ENCODE assay signal across 28 cellular contexts in the genomic region with DNA sequence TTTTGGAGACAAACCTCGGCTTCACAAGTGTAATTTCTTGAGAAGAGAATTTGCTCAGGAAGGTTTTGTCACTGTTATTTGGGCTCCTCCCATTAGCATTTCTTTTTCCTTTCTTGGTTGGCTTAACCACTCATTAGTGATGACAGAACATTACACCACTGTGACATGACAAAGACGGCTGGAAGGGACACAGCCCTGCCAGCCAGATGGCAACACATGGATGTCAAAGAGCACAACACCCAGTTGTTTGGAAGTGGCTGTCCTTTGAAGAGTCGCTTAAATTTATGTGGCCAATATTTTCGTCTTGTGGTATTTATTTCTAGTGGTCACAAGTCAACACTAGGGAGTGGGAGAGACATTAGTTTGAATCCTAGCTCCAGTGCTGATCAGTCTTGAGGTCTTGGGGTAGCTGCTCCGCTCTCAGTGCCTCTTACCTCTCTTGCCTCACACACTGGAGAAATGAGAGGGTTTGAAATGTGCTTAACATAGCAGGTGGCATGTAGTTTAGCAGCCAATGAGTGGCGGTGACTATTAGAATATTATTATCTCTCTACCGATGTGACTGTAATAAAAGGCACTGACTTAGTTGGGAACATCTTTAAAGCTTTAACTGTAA.
DNase-seq lines count a peak whose midpoint lies in the region; ATAC-seq, FAIRE-seq and TF ChIP-seq lines count a peak whose summit lies in the region.
"Had no signal": no experiment of that assay in that cellular context is flagged by ENCODE, and none has a peak within 500 bp of the region (broad histone marks: within the 10 kb centered on the region; RNA-seq: fewer than 3 reads in every experiment).

No MANE protein-coding gene starts in this region.

- no peak overlapping the region for H3K56ac ChIP-seq in mesendoderm (ENCODE audit: low read length)

- no peak overlapping the region for H3K4ac ChIP-seq in mesendoderm (ENCODE audit: low read depth, low read length)

- TF ChIP-seq CTCF in astrocyte (IDR thresholded peaks at IDR 0.05; ENCODE audit: insufficient read depth, low read depth, low read length) (no peak), foreskin keratinocyte (conservative IDR thresholded peaks at IDR 0.05) (no peak)

- peak overlapping the region; percentile 90 for H3K27ac Mint-ChIP-seq in astrocyte (ENCODE audit: unreplicated experiment)
- H3K27ac Mint-ChIP-seq: activated CD4-positive, alpha-beta T cell treated with anti-CD3 and anti-CD28 coated beads, Interleukin-2, amount 10 ng/mL, durations not matched to agents 24 days and 14 days; activated naive CD4-positive, alpha-beta T cell treated with anti-CD3 and anti-CD28 coated beads, Interleukin-2, amount 50 U/mL, for 72 hours; activated T-helper 1 cell treated with anti-CD3 and anti-CD28 coated beads, Interleukin-12 subunit alpha, Interleukin-12 subunit beta, Interleukin-2, Interleukin-4 antibody, amounts not matched to agents 30 ng/mL and 10 ng/mL and 1 ng/mL, durations not matched to agents 14 hours and 24 hours and 36 hours; immature natural killer cell had no signal

- no peak overlapping the region for H3K9ac ChIP-seq in astrocyte (ENCODE audit: low read length)
- no peak overlapping the region for H3K9ac ChIP-seq in mesendoderm (ENCODE audit: low read length)

- WGBS in mesendoderm (ENCODE audit: extremely low coverage, insufficient coverage, low lambda C conversion rate) = no CpG with 5 or more reads among the region's 7 CpGs

- H3K4me3 ChIP-seq in astrocyte (ENCODE audit: insufficient read depth, low read depth, low read length) = no peak overlapping the region
- H3K4me3 ChIP-seq in mesendoderm (ENCODE audit: low read length) = no peak overlapping the region
- H3K4me3 ChIP-seq: hepatocyte, lower lobe of right lung, thyroid gland had no signal

- H3K4me3 Mint-ChIP-seq in astrocyte (ENCODE audit: unreplicated experiment) = no peak overlapping the region
- H3K4me3 Mint-ChIP-seq: activated CD4-positive, alpha-beta T cell treated with anti-CD3 and anti-CD28 coated beads, Interleukin-2, amount 10 ng/mL, durations not matched to agents 24 days and 14 days; activated T-helper 1 cell treated with anti-CD3 and anti-CD28 coated beads, Interleukin-12 subunit alpha, Interleukin-12 subunit beta, Interleukin-2, Interleukin-4 antibody, amounts not matched to agents 30 ng/mL and 10 ng/mL and 1 ng/mL, durations not matched to agents 14 hours and 24 hours and 36 hours; immature natural killer cell had no signal

- H3K36me3 Mint-ChIP-seq in astrocyte (ENCODE audit: low read depth, unreplicated experiment) = peaks cover 2% of the 10 kb centered on the region
- H3K36me3 Mint-ChIP-seq: activated naive CD4-positive, alpha-beta T cell treated with anti-CD3 and anti-CD28 coated beads, Interleukin-2, amount 50 U/mL, for 72 hours had no signal

- peak overlapping the region; percentile 75 for H2BK15ac ChIP-seq in mesendoderm (replicated peaks; ENCODE audit: low read depth)

- H2BK5ac ChIP-seq in mesendoderm (ENCODE audit: low read length) = no peak overlapping the region

- peaks cover 22% of the 10 kb centered on the region for H3K4me1 ChIP-seq in astrocyte (ENCODE audit: insufficient read depth, low read length)
- H3K4me1 ChIP-seq in foreskin keratinocyte = peaks cover 43% of the 10 kb centered on the region
- peaks cover 19% of the 10 kb centered on the region for H3K4me1 ChIP-seq in mesendoderm (ENCODE audit: control insufficient read depth, low read depth, low read length)

- no peak for ATAC-seq in foreskin keratinocyte
- ATAC-seq: lower lobe of right lung; stimulated activated naive CD8-positive, alpha-beta T cell treated with anti-CD3 and anti-CD28 coated beads, Interleukin-15, Interleukin-2, amounts not matched to agents 100 U/mL and 50 U/mL, for 24 hours had no signal

- no peaks in the 10 kb centered on the region for H4K20me1 ChIP-seq in astrocyte (ENCODE audit: insufficient read depth, low read length)

- H3K36me3 ChIP-seq in astrocyte (ENCODE audit: insufficient read depth, low read length) (no peaks in the 10 kb centered on the region), mesendoderm (ENCODE audit: control insufficient read depth, insufficient read depth, low read length) (no peaks in the 10 kb centered on the region)
- H3K36me3 ChIP-seq: thyroid gland, WERI-Rb-1 had no signal

- no peaks in the 10 kb centered on the region for H3K9me3 Mint-ChIP-seq in astrocyte (ENCODE audit: unreplicated experiment)
- H3K9me3 Mint-ChIP-seq: activated CD4-positive, alpha-beta T cell treated with anti-CD3 and anti-CD28 coated beads, Interleukin-2, amount 10 ng/mL, durations not matched to agents 24 days and 14 days; activated T-helper 1 cell treated with anti-CD3 and anti-CD28 coated beads, Interleukin-12 subunit alpha, Interleukin-12 subunit beta, Interleukin-2, Interleukin-4 antibody, amounts not matched to agents 30 ng/mL and 10 ng/mL and 1 ng/mL, durations not matched to agents 14 hours and 24 hours and 36 hours; immature natural killer cell had no signal

- no peak overlapping the region for H4K8ac ChIP-seq in mesendoderm (ENCODE audit: low read depth, low read length)

- H3K27ac ChIP-seq in astrocyte (ENCODE audit: low read depth, low read length) (no peak overlapping the region), foreskin keratinocyte (peak overlapping the region; percentile 96), mesendoderm (ENCODE audit: low read depth, low read length) (no peak overlapping the region), substantia nigra (ENCODE audit: low read depth, low read length, poor library complexity, severe bottlenecking) (peak overlapping the region; percentile 44)
- H3K27ac ChIP-seq: HL-60, lower lobe of right lung, thyroid gland, WERI-Rb-1 had no signal

- no peak overlapping the region for H2AFZ ChIP-seq in astrocyte (ENCODE audit: low read depth, low read length)
- H2AFZ ChIP-seq: hepatocyte had no signal

- no peak for FAIRE-seq in astrocyte (lab: Jason Lieb, UNC)
- FAIRE-seq: D721Med, GM12892 had no signal

- H3K27me3 Mint-ChIP-seq in astrocyte (ENCODE audit: low read depth, unreplicated experiment) = no peaks in the 10 kb centered on the region
- H3K27me3 Mint-ChIP-seq: activated CD4-positive, alpha-beta T cell treated with anti-CD3 and anti-CD28 coated beads, Interleukin-2, amount 10 ng/mL, durations not matched to agents 24 days and 14 days had no signal

- H3K4me2 ChIP-seq in astrocyte (ENCODE audit: low read length) (no peak overlapping the region), mesendoderm (ENCODE audit: low read length) (no peak overlapping the region)
- H3K4me2 ChIP-seq: hepatocyte had no signal

- H3K27me3 ChIP-seq in astrocyte (ENCODE audit: insufficient read depth, low read length) (no peaks in the 10 kb centered on the region), foreskin keratinocyte (no peaks in the 10 kb centered on the region), mesendoderm (ENCODE audit: insufficient read depth, low read length, poor library complexity) (no peaks in the 10 kb centered on the region)
- H3K27me3 ChIP-seq: hepatocyte, thyroid gland had no signal

- H4K5ac ChIP-seq in mesendoderm (ENCODE audit: low read length) = no peak overlapping the region

- no peaks in the 10 kb centered on the region for H3K9me3 ChIP-seq in astrocyte (ENCODE audit: insufficient read depth, low read depth, low read length)
- H3K9me3 ChIP-seq: lower lobe of right lung, thyroid gland had no signal

- H3K79me2 ChIP-seq in astrocyte (ENCODE audit: insufficient read depth, low read length) (no peaks in the 10 kb centered on the region), mesendoderm (ENCODE audit: control insufficient read depth, insufficient read depth, low read length) (no peaks in the 10 kb centered on the region)
- H3K79me2 ChIP-seq: hepatocyte had no signal

- peak overlapping the region; percentile 65 for H2AK5ac ChIP-seq in mesendoderm (ENCODE audit: low read length)

- H3K79me1 ChIP-seq in mesendoderm (ENCODE audit: low read length) = no peaks in the 10 kb centered on the region

- H3K23ac ChIP-seq in mesendoderm (ENCODE audit: low read length) = no peak overlapping the region

- peaks cover 40% of the 10 kb centered on the region for H3K4me1 Mint-ChIP-seq in astrocyte (ENCODE audit: low read depth, unreplicated experiment)

- peak overlapping the region; percentile 24 for H2BK120ac ChIP-seq in mesendoderm (ENCODE audit: low read depth, low read length)

- H3K18ac ChIP-seq in mesendoderm (ENCODE audit: low read length) = peak overlapping the region; percentile 14

- DNase-seq in astrocyte (ENCODE audit: low read depth) (no peak), foreskin keratinocyte (no peak), mesendoderm (peak; percentile 23), substantia nigra (lab: John Stamatoyannopoulos, UW) (no peak)
- DNase-seq in activated naive CD4-positive, alpha-beta T cell treated with anti-CD3 and anti-CD28 coated beads, Interleukin-2, amount 50 U/mL, for 16 hours = no peak
- no peak for DNase-seq in activated effector memory CD4-positive, alpha-beta T cell treated with anti-CD3 and anti-CD28 coated beads, Interleukin-2, amount 50 U/mL, for 16 hours
- no peak for DNase-seq in activated CD4-positive, alpha-beta T cell treated with anti-CD3 and anti-CD28 coated beads, Interleukin-2, amount 50 U/mL, for 1 hour
- DNase-seq: activated CD4-positive, alpha-beta T cell treated with anti-CD3 and anti-CD28 coated beads, Interleukin-2, amount 10 ng/mL, durations not matched to agents 24 days and 14 days; aorta; cerebellar nuclear complex; EL; foreskin fibroblast; H7; immature natural killer cell; Karpas-422; lower lobe of right lung; NCI-H1694 treated with DMSO at 0.1 percent for 48 hours; NCI-H2227 treated with DMSO at 0.1 percent for 48 hours; occipital lobe; stimulated activated naive CD8-positive, alpha-beta T cell treated with anti-CD3 and anti-CD28 coated beads, Interleukin-15, Interleukin-2, amounts not matched to agents 100 U/mL and 50 U/mL, for 24 hours; thyroid gland; WERI-Rb-1 had no signal

Comparison
In these comparisons a context has a peak if more than half of its experiments do, and no peak if none do; other contexts are left out.
1. H3K27ac ChIP-seq: peak in foreskin keratinocyte (single experiment) and substantia nigra (single experiment); none in astrocyte (single experiment) and mesendoderm (single experiment).